Comparison of ENCODE assay signal across 8 cellular contexts in genomic region chr13:76885203-76886004, GRCh38. TPM values are rescaled to one million over a fixed set of nuclear protein-coding genes. Genes with fewer than 3 reads are reported as not detected.
DNase-seq lines count a peak whose midpoint lies in the region; ATAC-seq and TF ChIP-seq lines count a peak whose summit lies in the region.

No MANE protein-coding gene starts in this region.

- peak; percentile 74 for DNase-seq in SIG-M5 treated with dmso at 0.1 percent for 504 hours (lab: John Stamatoyannopoulos, UW; ENCODE audit: unreplicated experiment)
- DNase-seq in SIG-M5 (lab: John Stamatoyannopoulos, UW): no peak
- peak; percentile 61 for DNase-seq in NCI-H2171 (lab: John Stamatoyannopoulos, UW)
- DNase-seq in activated CD4-positive, alpha-beta T cell treated with anti-CD3 and anti-CD28 coated beads, Interleukin-2, amount 50 U/mL, for 4 hours: peak; percentile 35 to 38
- peak; percentile 35 to 81 (median 64) for DNase-seq in dorsolateral prefrontal cortex
- DNase-seq in lung microvascular endothelial cell (ENCODE audit: low read depth in 2 of 2): peak; percentile 87
- DNase-seq in stimulated activated CD4-positive, alpha-beta T cell treated with anti-CD3 and anti-CD28 coated beads, TNF-alpha, amount 100 ng/mL, for 48 hours (ENCODE audit: low read depth in 3 of 3): peak; percentile 18 to 47 (median 37)

- peak; percentile 44 for ATAC-seq in HG02885 (IDR thresholded peaks at IDR 0.05; ENCODE audit: poor library complexity, unreplicated experiment)

- H3K27ac ChIP-seq in dorsolateral prefrontal cortex: peak overlapping the region in 58 of 59 donors; percentile 12 to 93 (median 82)

- peak in 44 of 56 donors; percentile 8 to 44 (median 32) for TF ChIP-seq CTCF in dorsolateral prefrontal cortex (IDR thresholded peaks at IDR 0.05 in 54 of 56, conservative IDR thresholded peaks at IDR 0.05 in 2 of 56; ENCODE audit: low read depth in 1 of 56, partially characterized antibody in 56 of 56)

- H3K4me3 ChIP-seq in dorsolateral prefrontal cortex: peak overlapping the region; percentile 56 to 83 (median 72)

- intact Hi-C loops in dorsolateral prefrontal cortex (cut with DNase I): loop anchor here (5.0 to 10.0 kb wide), 2 partner anchors 109 to 1008 kb away; partner anchors contain the start of gene CLN5 (in 1 of the 2)

- peaks cover 0 to 5% (median 0%) of the 10 kb centered on the region in 45 donors for H3K27me3 ChIP-seq in dorsolateral prefrontal cortex

RNA-seq across cellular contexts. Expression of gene KCTD12, which starts 0.8 kb away (rescaled TPM):
- 10 to 100 TPM; 17.8 to 89.0 (median 40.6) TPM for total RNA-seq in dorsolateral prefrontal cortex
- total RNA-seq in lung microvascular endothelial cell: 160 and 407 TPM in 2 replicates
